1 cellular context compared by ENCODE assay signal in genomic region chr12:111767362-111768158, GRCh38.
TF ChIP-seq lines count a peak whose summit lies in the region.

No MANE protein-coding gene starts in this region.

TF ChIP-seq in HepG2, 621 proteins besides CTCF, POLR2A, EP300 and RAD21 (continued from another document):
- 0 out of 2 replicates have a peak, but pooled peaks have one; percentile 16 for TF ChIP-seq ZNF788 (CRISPR knock-in tag; IDR thresholded peaks at IDR 0.05; ENCODE audit: borderline replicate concordance)
- TF ChIP-seq ZNF572 (CRISPR knock-in tag; IDR thresholded peaks at IDR 0.05) = peak; percentile 80; the same call in 1 of the 2 replicates
- TF ChIP-seq GFI1 (CRISPR knock-in tag; IDR thresholded peaks at IDR 0.05; ENCODE audit: borderline replicate concordance) = 0 out of 2 replicates have a peak, but pooled peaks have one; percentile 12
- 0 out of 2 replicates have a peak, but pooled peaks have one; percentile 2 for TF ChIP-seq ZNF747 (CRISPR knock-in tag; IDR thresholded peaks at IDR 0.05; ENCODE audit: borderline replicate concordance)
- TF ChIP-seq RBM39 (IDR thresholded peaks at IDR 0.05; ENCODE audit: low read depth, low read length, poor library complexity, severe bottlenecking) = peak; percentile 14
- peak; percentile 46; the same call in 1 of the 2 replicates for TF ChIP-seq BCL6 (CRISPR knock-in tag; IDR thresholded peaks at IDR 0.05)
- TF ChIP-seq ZNF709 (CRISPR knock-in tag; IDR thresholded peaks at IDR 0.05) = 0 out of 2 replicates have a peak, but pooled peaks have one; percentile 9
- peak; percentile 47 for TF ChIP-seq HNF4A (CRISPR knock-in tag; IDR thresholded peaks at IDR 0.05)
- TF ChIP-seq, protein P1, sequence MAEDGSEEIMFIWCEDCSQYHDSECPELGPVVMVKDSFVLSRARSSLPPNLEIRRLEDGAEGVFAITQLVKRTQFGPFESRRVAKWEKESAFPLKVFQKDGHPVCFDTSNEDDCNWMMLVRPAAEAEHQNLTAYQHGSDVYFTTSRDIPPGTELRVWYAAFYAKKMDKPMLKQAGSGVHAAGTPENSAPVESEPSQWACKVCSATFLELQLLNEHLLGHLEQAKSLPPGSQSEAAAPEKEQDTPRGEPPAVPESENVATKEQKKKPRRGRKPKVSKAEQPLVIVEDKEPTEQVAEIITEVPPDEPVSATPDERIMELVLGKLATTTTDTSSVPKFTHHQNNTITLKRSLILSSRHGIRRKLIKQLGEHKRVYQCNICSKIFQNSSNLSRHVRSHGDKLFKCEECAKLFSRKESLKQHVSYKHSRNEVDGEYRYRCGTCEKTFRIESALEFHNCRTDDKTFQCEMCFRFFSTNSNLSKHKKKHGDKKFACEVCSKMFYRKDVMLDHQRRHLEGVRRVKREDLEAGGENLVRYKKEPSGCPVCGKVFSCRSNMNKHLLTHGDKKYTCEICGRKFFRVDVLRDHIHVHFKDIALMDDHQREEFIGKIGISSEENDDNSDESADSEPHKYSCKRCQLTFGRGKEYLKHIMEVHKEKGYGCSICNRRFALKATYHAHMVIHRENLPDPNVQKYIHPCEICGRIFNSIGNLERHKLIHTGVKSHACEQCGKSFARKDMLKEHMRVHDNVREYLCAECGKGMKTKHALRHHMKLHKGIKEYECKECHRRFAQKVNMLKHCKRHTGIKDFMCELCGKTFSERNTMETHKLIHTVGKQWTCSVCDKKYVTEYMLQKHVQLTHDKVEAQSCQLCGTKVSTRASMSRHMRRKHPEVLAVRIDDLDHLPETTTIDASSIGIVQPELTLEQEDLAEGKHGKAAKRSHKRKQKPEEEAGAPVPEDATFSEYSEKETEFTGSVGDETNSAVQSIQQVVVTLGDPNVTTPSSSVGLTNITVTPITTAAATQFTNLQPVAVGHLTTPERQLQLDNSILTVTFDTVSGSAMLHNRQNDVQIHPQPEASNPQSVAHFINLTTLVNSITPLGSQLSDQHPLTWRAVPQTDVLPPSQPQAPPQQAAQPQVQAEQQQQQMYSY (CRISPR knock-in tag; IDR thresholded peaks at IDR 0.05) = 0 out of 2 replicates have a peak, but pooled peaks have one; percentile 26
- TF ChIP-seq ZNF331 (CRISPR knock-in tag; IDR thresholded peaks at IDR 0.05) = no peak
- 0 out of 2 replicates have a peak, but pooled peaks have one; percentile 38 for TF ChIP-seq ZNF296 (CRISPR knock-in tag; conservative IDR thresholded peaks at IDR 0.05)
- TF ChIP-seq ZNF652 (CRISPR knock-in tag; IDR thresholded peaks at IDR 0.05; ENCODE audit: borderline replicate concordance, low read depth) = peak; percentile 69; the same call in 1 of the 2 replicates
- peak; percentile 54; the same call in 1 of the 2 replicates for TF ChIP-seq HNF1B (CRISPR knock-in tag; IDR thresholded peaks at IDR 0.05)
- peak; percentile 89 for TF ChIP-seq ZNF629 (CRISPR knock-in tag; conservative IDR thresholded peaks at IDR 0.05)
- no peak for TF ChIP-seq ZNF407 (CRISPR knock-in tag; IDR thresholded peaks at IDR 0.05; ENCODE audit: not compliant biosample characterization)
- no peak for TF ChIP-seq NFKB2 (CRISPR knock-in tag; IDR thresholded peaks at IDR 0.05; ENCODE audit: borderline replicate concordance)
- TF ChIP-seq EHMT2 (IDR thresholded peaks at IDR 0.05; ENCODE audit: borderline replicate concordance, low read depth, low read length) = no peak
- 0 out of 2 replicates have a peak, but pooled peaks have one; percentile 34 for TF ChIP-seq KLF12 (CRISPR knock-in tag; IDR thresholded peaks at IDR 0.05; ENCODE audit: borderline replicate concordance)
- no peak for TF ChIP-seq ZFP36L2 (CRISPR knock-in tag; IDR thresholded peaks at IDR 0.05)
- TF ChIP-seq HIVEP1 (CRISPR knock-in tag; IDR thresholded peaks at IDR 0.05) = peak; percentile 27; the same call in 1 of the 2 replicates
- TF ChIP-seq MYC (CRISPR knock-in tag; IDR thresholded peaks at IDR 0.05; ENCODE audit: borderline replicate concordance) = 0 out of 2 replicates have a peak, but pooled peaks have one; percentile 43
- 0 out of 2 replicates have a peak, but pooled peaks have one; percentile 20 for TF ChIP-seq TEF (CRISPR knock-in tag; IDR thresholded peaks at IDR 0.05)
- TF ChIP-seq, protein P2, sequence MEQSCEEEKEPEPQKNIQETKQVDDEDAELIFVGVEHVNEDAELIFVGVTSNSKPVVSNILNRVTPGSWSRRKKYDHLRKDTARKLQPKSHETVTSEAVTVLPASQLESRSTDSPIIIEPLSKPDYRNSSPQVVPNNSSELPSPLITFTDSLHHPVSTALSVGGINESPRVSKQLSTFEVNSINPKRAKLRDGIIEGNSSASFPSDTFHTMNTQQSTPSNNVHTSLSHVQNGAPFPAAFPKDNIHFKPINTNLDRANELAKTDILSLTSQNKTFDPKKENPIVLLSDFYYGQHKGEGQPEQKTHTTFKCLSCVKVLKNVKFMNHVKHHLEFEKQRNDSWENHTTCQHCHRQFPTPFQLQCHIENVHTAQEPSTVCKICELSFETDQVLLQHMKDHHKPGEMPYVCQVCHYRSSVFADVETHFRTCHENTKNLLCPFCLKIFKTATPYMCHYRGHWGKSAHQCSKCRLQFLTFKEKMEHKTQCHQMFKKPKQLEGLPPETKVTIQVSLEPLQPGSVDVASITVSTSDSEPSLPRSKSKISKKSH (CRISPR knock-in tag; IDR thresholded peaks at IDR 0.05; ENCODE audit: borderline replicate concordance) = no peak
- TF ChIP-seq MAX (IDR thresholded peaks at IDR 0.05) = peak; percentile 45; the same call in 1 of the 2 replicates
- TF ChIP-seq TBX3 (IDR thresholded peaks at IDR 0.05; ENCODE audit: borderline replicate concordance) = no peak
- no peak for TF ChIP-seq HINFP (CRISPR knock-in tag; IDR thresholded peaks at IDR 0.05; ENCODE audit: low read depth)
- TF ChIP-seq FOSL2 (CRISPR knock-in tag; IDR thresholded peaks at IDR 0.05) = 0 out of 2 replicates have a peak, but pooled peaks have one; percentile 6
- TF ChIP-seq ZNF816 (CRISPR knock-in tag; IDR thresholded peaks at IDR 0.05; ENCODE audit: borderline replicate concordance) = 0 out of 2 replicates have a peak, but pooled peaks have one; percentile 8
- 0 out of 2 replicates have a peak, but pooled peaks have one; percentile 3 for TF ChIP-seq BORCS8-MEF2B (CRISPR knock-in tag; IDR thresholded peaks at IDR 0.05)
- 0 out of 2 replicates have a peak, but pooled peaks have one; percentile 5 for TF ChIP-seq KAT7 (CRISPR knock-in tag; IDR thresholded peaks at IDR 0.05; ENCODE audit: borderline replicate concordance)
